1 cellular context compared by ENCODE assay signal in the genomic region with DNA sequence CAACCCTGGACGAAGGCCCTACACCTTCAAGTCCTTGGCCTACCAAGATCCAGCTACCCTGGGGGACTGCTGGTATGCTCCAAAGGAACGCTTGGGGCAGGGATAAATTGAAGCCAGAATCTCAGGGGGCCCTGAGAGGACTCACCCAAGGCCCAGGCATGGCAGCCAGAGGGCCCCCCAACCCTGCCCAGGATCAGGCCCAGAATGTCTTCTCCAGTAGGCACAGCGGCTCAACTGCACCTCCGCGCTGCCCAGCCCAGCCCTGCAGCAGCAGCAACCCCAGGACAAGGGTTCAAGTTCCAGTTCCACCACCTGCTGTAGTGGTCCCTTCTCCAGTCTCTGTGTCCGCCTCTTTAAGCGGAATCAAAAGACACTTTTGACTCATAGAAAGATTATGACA.
TF ChIP-seq lines count a peak whose summit lies in the region.

No MANE protein-coding gene starts in this region.

TF ChIP-seq in GM12878, 131 proteins besides CTCF, POLR2A, EP300 and RAD21:
- TF ChIP-seq ATF7 (IDR thresholded peaks at IDR 0.05; ENCODE audit: low read depth): no peak
- TF ChIP-seq PAX5 (IDR thresholded peaks at IDR 0.05; ENCODE audit: borderline replicate concordance, low read depth, low read length): no peak
- TF ChIP-seq MTA3 (IDR thresholded peaks at IDR 0.05; ENCODE audit: borderline replicate concordance, low read length): no peak
- no peak for TF ChIP-seq ASH2L (IDR thresholded peaks at IDR 0.05; ENCODE audit: borderline replicate concordance, low read depth)
- no peak for TF ChIP-seq SIN3A (IDR thresholded peaks at IDR 0.05; ENCODE audit: low read depth, low read length)
- TF ChIP-seq CBX5 (IDR thresholded peaks at IDR 0.05; ENCODE audit: low read depth): no peak
- no peak for TF ChIP-seq BCL3 (IDR thresholded peaks at IDR 0.05; ENCODE audit: borderline replicate concordance, insufficient read depth, low read depth, low read length, poor library complexity, severe bottlenecking)
- TF ChIP-seq SMC3 (IDR thresholded peaks at IDR 0.05; ENCODE audit: borderline replicate concordance, low read length): no peak
- no peak for TF ChIP-seq IKZF1 (conservative IDR thresholded peaks at IDR 0.05)
- TF ChIP-seq BRCA1 (IDR thresholded peaks at IDR 0.05; ENCODE audit: low read depth, low read length): no peak
- no peak for TF ChIP-seq EZH2 (IDR thresholded peaks at IDR 0.05; ENCODE audit: borderline replicate concordance, control insufficient read depth, low read depth, low read length)
- TF ChIP-seq ZNF384 (IDR thresholded peaks at IDR 0.05; ENCODE audit: borderline replicate concordance, low read depth, low read length): no peak
- no peak for TF ChIP-seq IRF4 (IDR thresholded peaks at IDR 0.05; ENCODE audit: low read depth, low read length)
- no peak for TF ChIP-seq BCL11A (IDR thresholded peaks at IDR 0.05; ENCODE audit: low read depth, low read length)
- no peak for TF ChIP-seq SREBF1 (IDR thresholded peaks at IDR 0.05; ENCODE audit: low read length)
- TF ChIP-seq IRF5 (IDR thresholded peaks at IDR 0.05; ENCODE audit: borderline replicate concordance): no peak
- TF ChIP-seq SMARCA5 (IDR thresholded peaks at IDR 0.05): no peak
- no peak for TF ChIP-seq NFXL1 (IDR thresholded peaks at IDR 0.05; ENCODE audit: borderline replicate concordance)
TF ChIP-seq in GM12878: peak in this region for 0.
